9 cellular contexts compared by ENCODE assay signal in genomic region chr19:16714702-16715294, GRCh38.
DNase-seq lines count a peak whose midpoint lies in the region; TF ChIP-seq lines count a peak whose summit lies in the region.
"Had no signal": no experiment of that assay in that cellular context is flagged by ENCODE, and none has a peak within 500 bp of the region (broad histone marks: within the 10 kb centered on the region; RNA-seq: fewer than 3 reads in every experiment).

No MANE protein-coding gene starts in this region.

- peak; percentile 83 for TF ChIP-seq CTCF in NB4 (IDR thresholded peaks at IDR 0.05; ENCODE audit: low read depth, low read length)

- H3K27ac ChIP-seq in caudate nucleus (ENCODE audit: low read depth, low read length) = no peak overlapping the region
- H3K27ac ChIP-seq: epithelial cell of prostate had no signal

- H3K4me3 ChIP-seq in NB4 (ENCODE audit: low read depth, low read length) = no peak overlapping the region

- DNase-seq in NCI-H1436 (lab: John Stamatoyannopoulos, UW) (peak; percentile 13), NCI-H1436 treated with DMSO at 0.1 percent for 48 hours (lab: John Stamatoyannopoulos, UW) (no peak), NB4 (ENCODE audit: low read depth) (peak; percentile 77), UCSD-AML1 (lab: John Stamatoyannopoulos, UW; ENCODE audit: unreplicated experiment) (peak; percentile 63), caudate nucleus (lab: John Stamatoyannopoulos, UW) (peak in 46 of 61 donors; percentile 0 to 54 (median 19)), left kidney (ENCODE audit: low read depth, low spot score) (peak; percentile 69), T1000 (lab: John Stamatoyannopoulos, UW) (no peak)
- DNase-seq in stimulated activated CD8-positive, alpha-beta memory T cell treated with anti-CD3 and anti-CD28 coated beads, Interleukin-15, amount 100 ng/mL, for 24 hours (ENCODE audit: low read depth) = peak; percentile 12

- TF ChIP-seq POLR2A in NB4 (IDR thresholded peaks at IDR 0.05; ENCODE audit: extremely low read depth, insufficient read length) = no peak

Comparison
In these comparisons a context has a peak if more than half of its experiments do, and no peak if none do; other contexts are left out.
1. DNase-seq: peak in NCI-H1436 (single experiment), NB4 (single experiment), UCSD-AML1 (single experiment), caudate nucleus (46 of 61), left kidney (single experiment) and stimulated activated CD8-positive, alpha-beta memory T cell treated with anti-CD3 and anti-CD28 coated beads, Interleukin-15, amount 100 ng/mL, for 24 hours (single experiment); none in NCI-H1436 treated with DMSO at 0.1 percent for 48 hours (single experiment) and T1000 (single experiment).